In the genomic region with DNA sequence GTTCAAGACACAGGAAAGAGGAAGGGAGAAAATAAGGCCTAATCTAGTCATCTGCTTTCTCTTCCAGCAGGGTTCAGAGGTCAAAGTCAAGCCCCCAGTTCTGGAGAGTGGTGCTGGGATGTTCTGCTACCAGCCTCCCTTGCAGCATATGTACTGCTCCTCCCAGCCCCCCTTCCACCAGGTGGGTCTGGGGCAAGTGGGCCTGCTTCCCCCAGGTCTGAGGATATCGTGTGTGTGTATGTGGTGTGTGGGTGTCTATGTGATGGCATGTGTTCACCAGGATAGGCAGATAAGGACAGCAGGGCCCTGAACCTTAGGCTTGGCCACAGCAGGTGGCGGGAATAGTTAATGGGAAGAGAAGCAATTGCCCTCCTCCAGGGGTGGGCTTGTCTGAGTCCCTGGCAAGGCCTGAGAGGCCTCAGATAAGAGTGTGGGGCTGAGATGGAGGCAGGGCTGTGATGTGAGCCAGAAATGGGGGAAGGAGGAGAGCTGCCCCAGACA, we compare ENCODE assay signal across 1 cellular context.
TF ChIP-seq lines count a peak whose summit lies in the region.

No MANE protein-coding gene starts in this region.

TF ChIP-seq in K562, 482 proteins besides CTCF, POLR2A, EP300 and RAD21 (continued from another document and continues in another):
- TF ChIP-seq ERF (CRISPR knock-in tag; IDR thresholded peaks at IDR 0.05) = 0 out of 2 replicates have a peak, but pooled peaks have one; percentile 41
- no peak for TF ChIP-seq U2AF1 (optimal IDR thresholded peaks at IDR 0.05; ENCODE audit: low read depth, low read length)
- no peak for TF ChIP-seq PTBP1 (IDR thresholded peaks at IDR 0.05; ENCODE audit: low read depth, low read length)
- no peak for TF ChIP-seq ZNF121 (CRISPR knock-in tag; conservative IDR thresholded peaks at IDR 0.05)
- TF ChIP-seq, protein P1, sequence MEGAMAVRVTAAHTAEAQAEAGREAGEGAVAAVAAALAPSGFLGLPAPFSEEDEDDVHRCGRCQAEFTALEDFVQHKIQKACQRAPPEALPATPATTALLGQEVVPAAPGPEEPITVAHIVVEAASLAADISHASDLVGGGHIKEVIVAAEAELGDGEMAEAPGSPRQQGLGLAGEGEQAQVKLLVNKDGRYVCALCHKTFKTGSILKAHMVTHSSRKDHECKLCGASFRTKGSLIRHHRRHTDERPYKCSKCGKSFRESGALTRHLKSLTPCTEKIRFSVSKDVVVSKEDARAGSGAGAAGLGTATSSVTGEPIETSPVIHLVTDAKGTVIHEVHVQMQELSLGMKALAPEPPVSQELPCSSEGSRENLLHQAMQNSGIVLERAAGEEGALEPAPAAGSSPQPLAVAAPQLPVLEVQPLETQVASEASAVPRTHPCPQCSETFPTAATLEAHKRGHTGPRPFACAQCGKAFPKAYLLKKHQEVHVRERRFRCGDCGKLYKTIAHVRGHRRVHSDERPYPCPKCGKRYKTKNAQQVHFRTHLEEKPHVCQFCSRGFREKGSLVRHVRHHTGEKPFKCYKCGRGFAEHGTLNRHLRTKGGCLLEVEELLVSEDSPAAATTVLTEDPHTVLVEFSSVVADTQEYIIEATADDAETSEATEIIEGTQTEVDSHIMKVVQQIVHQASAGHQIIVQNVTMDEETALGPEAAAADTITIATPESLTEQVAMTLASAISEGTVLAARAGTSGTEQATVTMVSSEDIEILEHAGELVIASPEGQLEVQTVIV (CRISPR knock-in tag; IDR thresholded peaks at IDR 0.05; ENCODE audit: borderline replicate concordance) = no peak
- TF ChIP-seq ARNT (IDR thresholded peaks at IDR 0.05) = peak; percentile 87 to 93; a peak in 3 of 4 replicates
- no peak for TF ChIP-seq HOXB6 (CRISPR knock-in tag; IDR thresholded peaks at IDR 0.05; ENCODE audit: borderline replicate concordance)
- TF ChIP-seq ZSCAN32 (CRISPR knock-in tag; IDR thresholded peaks at IDR 0.05) = no peak
- TF ChIP-seq CCAR2 (IDR thresholded peaks at IDR 0.05; ENCODE audit: low read depth, low read length) = no peak
- peak; percentile 62; the same call in 1 of the 2 replicates for TF ChIP-seq ZNF274 (IDR thresholded peaks at IDR 0.05; ENCODE audit: borderline replicate concordance, low read depth, low read length)
- TF ChIP-seq, protein P2, sequence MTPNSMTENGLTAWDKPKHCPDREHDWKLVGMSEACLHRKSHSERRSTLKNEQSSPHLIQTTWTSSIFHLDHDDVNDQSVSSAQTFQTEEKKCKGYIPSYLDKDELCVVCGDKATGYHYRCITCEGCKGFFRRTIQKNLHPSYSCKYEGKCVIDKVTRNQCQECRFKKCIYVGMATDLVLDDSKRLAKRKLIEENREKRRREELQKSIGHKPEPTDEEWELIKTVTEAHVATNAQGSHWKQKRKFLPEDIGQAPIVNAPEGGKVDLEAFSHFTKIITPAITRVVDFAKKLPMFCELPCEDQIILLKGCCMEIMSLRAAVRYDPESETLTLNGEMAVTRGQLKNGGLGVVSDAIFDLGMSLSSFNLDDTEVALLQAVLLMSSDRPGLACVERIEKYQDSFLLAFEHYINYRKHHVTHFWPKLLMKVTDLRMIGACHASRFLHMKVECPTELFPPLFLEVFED (CRISPR knock-in tag; conservative IDR thresholded peaks at IDR 0.05) = peak; percentile 92
- TF ChIP-seq TCF3 (CRISPR knock-in tag; IDR thresholded peaks at IDR 0.05) = peak; percentile 99
- TF ChIP-seq SMARCE1 (IDR thresholded peaks at IDR 0.05) = peak; percentile 91
- TF ChIP-seq XRCC5 (IDR thresholded peaks at IDR 0.05; ENCODE audit: low read depth, low read length) = no peak
- TF ChIP-seq SMAD2 (IDR thresholded peaks at IDR 0.05; ENCODE audit: low read depth, low read length) = no peak
- no peak for TF ChIP-seq FOXJ3 (CRISPR knock-in tag; IDR thresholded peaks at IDR 0.05)
- TF ChIP-seq NR2C2 (CRISPR knock-in tag; IDR thresholded peaks at IDR 0.05) = peak; percentile 84
- peak; percentile 72; the same call in 1 of the 2 replicates for TF ChIP-seq NR2C2 (tag; IDR thresholded peaks at IDR 0.05)
- no peak for TF ChIP-seq ZNF3 (CRISPR knock-in tag; IDR thresholded peaks at IDR 0.05)
- TF ChIP-seq ZNF589 (CRISPR knock-in tag; IDR thresholded peaks at IDR 0.05; ENCODE audit: low read depth) = peak; percentile 93
- TF ChIP-seq, protein P3, sequence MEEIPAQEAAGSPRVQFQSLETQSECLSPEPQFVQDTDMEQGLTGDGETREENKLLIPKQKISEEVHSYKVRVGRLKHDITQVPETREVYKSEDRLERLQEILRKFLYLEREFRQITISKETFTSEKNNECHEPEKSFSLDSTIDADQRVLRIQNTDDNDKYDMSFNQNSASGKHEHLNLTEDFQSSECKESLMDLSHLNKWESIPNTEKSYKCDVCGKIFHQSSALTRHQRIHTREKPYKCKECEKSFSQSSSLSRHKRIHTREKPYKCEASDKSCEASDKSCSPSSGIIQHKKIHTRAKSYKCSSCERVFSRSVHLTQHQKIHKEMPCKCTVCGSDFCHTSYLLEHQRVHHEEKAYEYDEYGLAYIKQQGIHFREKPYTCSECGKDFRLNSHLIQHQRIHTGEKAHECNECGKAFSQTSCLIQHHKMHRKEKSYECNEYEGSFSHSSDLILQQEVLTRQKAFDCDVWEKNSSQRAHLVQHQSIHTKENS (CRISPR knock-in tag; IDR thresholded peaks at IDR 0.05) = no peak
- no peak for TF ChIP-seq MXD1 (CRISPR knock-in tag; IDR thresholded peaks at IDR 0.05; ENCODE audit: borderline replicate concordance, poor library complexity, severe bottlenecking)
- TF ChIP-seq GABPB1 (CRISPR knock-in tag; IDR thresholded peaks at IDR 0.05) = peak; percentile 27
- no peak for TF ChIP-seq ZBTB43 (CRISPR knock-in tag; IDR thresholded peaks at IDR 0.05)
- no peak for TF ChIP-seq E2F4 (CRISPR knock-in tag; IDR thresholded peaks at IDR 0.05; ENCODE audit: low read depth)
- no peak for TF ChIP-seq ZNF551 (CRISPR knock-in tag; IDR thresholded peaks at IDR 0.05)
- TF ChIP-seq GATA2 (CRISPR knock-in tag; IDR thresholded peaks at IDR 0.05) = peak; percentile 97
- TF ChIP-seq NR1H2 (CRISPR knock-in tag; IDR thresholded peaks at IDR 0.05) = no peak
- TF ChIP-seq ZNF778 (CRISPR knock-in tag; IDR thresholded peaks at IDR 0.05) = no peak
- peak; percentile 65 for TF ChIP-seq SP1 (CRISPR knock-in tag; IDR thresholded peaks at IDR 0.05)
- no peak for TF ChIP-seq ZNF586 (CRISPR knock-in tag; conservative IDR thresholded peaks at IDR 0.05)
- peak; percentile 81 for TF ChIP-seq SMAD3 (CRISPR knock-in tag; conservative IDR thresholded peaks at IDR 0.05)
- TF ChIP-seq MTF1 (CRISPR knock-in tag; IDR thresholded peaks at IDR 0.05; ENCODE audit: borderline replicate concordance) = no peak
- TF ChIP-seq ASH1L (IDR thresholded peaks at IDR 0.05; ENCODE audit: borderline replicate concordance, low read depth, partially characterized antibody) = no peak
- TF ChIP-seq RNF2 (IDR thresholded peaks at IDR 0.05) = peak; percentile 60; the same call in 1 of the 2 replicates
- TF ChIP-seq MYC (IDR thresholded peaks at IDR 0.05; ENCODE audit: low read depth, low read length) = 0 out of 2 replicates have a peak, but pooled peaks have one; percentile 37
- no peak for TF ChIP-seq MYC (CRISPR knock-in tag; IDR thresholded peaks at IDR 0.05; ENCODE audit: borderline replicate concordance, low read depth)
- TF ChIP-seq, protein P4, sequence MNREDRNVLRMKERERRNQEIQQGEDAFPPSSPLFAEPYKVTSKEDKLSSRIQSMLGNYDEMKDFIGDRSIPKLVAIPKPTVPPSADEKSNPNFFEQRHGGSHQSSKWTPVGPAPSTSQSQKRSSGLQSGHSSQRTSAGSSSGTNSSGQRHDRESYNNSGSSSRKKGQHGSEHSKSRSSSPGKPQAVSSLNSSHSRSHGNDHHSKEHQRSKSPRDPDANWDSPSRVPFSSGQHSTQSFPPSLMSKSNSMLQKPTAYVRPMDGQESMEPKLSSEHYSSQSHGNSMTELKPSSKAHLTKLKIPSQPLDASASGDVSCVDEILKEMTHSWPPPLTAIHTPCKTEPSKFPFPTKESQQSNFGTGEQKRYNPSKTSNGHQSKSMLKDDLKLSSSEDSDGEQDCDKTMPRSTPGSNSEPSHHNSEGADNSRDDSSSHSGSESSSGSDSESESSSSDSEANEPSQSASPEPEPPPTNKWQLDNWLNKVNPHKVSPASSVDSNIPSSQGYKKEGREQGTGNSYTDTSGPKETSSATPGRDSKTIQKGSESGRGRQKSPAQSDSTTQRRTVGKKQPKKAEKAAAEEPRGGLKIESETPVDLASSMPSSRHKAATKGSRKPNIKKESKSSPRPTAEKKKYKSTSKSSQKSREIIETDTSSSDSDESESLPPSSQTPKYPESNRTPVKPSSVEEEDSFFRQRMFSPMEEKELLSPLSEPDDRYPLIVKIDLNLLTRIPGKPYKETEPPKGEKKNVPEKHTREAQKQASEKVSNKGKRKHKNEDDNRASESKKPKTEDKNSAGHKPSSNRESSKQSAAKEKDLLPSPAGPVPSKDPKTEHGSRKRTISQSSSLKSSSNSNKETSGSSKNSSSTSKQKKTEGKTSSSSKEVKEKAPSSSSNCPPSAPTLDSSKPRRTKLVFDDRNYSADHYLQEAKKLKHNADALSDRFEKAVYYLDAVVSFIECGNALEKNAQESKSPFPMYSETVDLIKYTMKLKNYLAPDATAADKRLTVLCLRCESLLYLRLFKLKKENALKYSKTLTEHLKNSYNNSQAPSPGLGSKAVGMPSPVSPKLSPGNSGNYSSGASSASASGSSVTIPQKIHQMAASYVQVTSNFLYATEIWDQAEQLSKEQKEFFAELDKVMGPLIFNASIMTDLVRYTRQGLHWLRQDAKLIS (CRISPR knock-in tag; IDR thresholded peaks at IDR 0.05) = no peak
- TF ChIP-seq, protein P5, sequence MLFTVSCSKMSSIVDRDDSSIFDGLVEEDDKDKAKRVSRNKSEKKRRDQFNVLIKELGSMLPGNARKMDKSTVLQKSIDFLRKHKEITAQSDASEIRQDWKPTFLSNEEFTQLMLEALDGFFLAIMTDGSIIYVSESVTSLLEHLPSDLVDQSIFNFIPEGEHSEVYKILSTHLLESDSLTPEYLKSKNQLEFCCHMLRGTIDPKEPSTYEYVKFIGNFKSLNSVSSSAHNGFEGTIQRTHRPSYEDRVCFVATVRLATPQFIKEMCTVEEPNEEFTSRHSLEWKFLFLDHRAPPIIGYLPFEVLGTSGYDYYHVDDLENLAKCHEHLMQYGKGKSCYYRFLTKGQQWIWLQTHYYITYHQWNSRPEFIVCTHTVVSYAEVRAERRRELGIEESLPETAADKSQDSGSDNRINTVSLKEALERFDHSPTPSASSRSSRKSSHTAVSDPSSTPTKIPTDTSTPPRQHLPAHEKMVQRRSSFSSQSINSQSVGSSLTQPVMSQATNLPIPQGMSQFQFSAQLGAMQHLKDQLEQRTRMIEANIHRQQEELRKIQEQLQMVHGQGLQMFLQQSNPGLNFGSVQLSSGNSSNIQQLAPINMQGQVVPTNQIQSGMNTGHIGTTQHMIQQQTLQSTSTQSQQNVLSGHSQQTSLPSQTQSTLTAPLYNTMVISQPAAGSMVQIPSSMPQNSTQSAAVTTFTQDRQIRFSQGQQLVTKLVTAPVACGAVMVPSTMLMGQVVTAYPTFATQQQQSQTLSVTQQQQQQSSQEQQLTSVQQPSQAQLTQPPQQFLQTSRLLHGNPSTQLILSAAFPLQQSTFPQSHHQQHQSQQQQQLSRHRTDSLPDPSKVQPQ (CRISPR knock-in tag; IDR thresholded peaks at IDR 0.05; ENCODE audit: borderline replicate concordance) = no peak
- TF ChIP-seq, protein P6, sequence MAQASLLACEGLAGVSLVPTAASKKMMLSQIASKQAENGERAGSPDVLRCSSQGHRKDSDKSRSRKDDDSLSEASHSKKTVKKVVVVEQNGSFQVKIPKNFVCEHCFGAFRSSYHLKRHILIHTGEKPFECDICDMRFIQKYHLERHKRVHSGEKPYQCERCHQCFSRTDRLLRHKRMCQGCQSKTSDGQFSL (CRISPR knock-in tag; IDR thresholded peaks at IDR 0.05) = no peak
- TF ChIP-seq, protein P6 (tag; IDR thresholded peaks at IDR 0.05) = no peak
- no peak for TF ChIP-seq ATF1 (CRISPR knock-in tag; IDR thresholded peaks at IDR 0.05)
- peak; percentile 46 for TF ChIP-seq ATF1 (tag; IDR thresholded peaks at IDR 0.05)
- peak; percentile 58; the same call in 1 of the 2 replicates for TF ChIP-seq CREB1 (IDR thresholded peaks at IDR 0.05)
- TF ChIP-seq CREB1 (CRISPR knock-in tag; IDR thresholded peaks at IDR 0.05) = no peak
- no peak for TF ChIP-seq HDGF (IDR thresholded peaks at IDR 0.05)
- no peak for TF ChIP-seq PRMT5 (CRISPR knock-in tag; IDR thresholded peaks at IDR 0.05)
- TF ChIP-seq ZNF561 (CRISPR knock-in tag; conservative IDR thresholded peaks at IDR 0.05) = no peak
- TF ChIP-seq SIN3B (IDR thresholded peaks at IDR 0.05; ENCODE audit: low read depth) = no peak
- TF ChIP-seq YBX1 (IDR thresholded peaks at IDR 0.05) = no peak
- TF ChIP-seq NCOA1 (IDR thresholded peaks at IDR 0.05; ENCODE audit: low read depth) = peak; percentile 91
- peak; percentile 96 for TF ChIP-seq CC2D1A (IDR thresholded peaks at IDR 0.05)
- no peak for TF ChIP-seq RFX7 (CRISPR knock-in tag; IDR thresholded peaks at IDR 0.05)
- TF ChIP-seq XRCC3 (IDR thresholded peaks at IDR 0.05) = no peak
- TF ChIP-seq ELK1 (CRISPR knock-in tag; IDR thresholded peaks at IDR 0.05) = no peak
